In genomic region chr10:97255512-97256293, GRCh38 we compare ENCODE assay signal across 1 cellular context.
TF ChIP-seq lines count a peak whose summit lies in the region.

No MANE protein-coding gene starts in this region.

TF ChIP-seq in HepG2, 621 proteins besides CTCF, POLR2A, EP300 and RAD21:
- TF ChIP-seq ZBTB20 (CRISPR knock-in tag; IDR thresholded peaks at IDR 0.05; ENCODE audit: borderline replicate concordance, low read depth) (no peak), ZNF512B (CRISPR knock-in tag; IDR thresholded peaks at IDR 0.05; ENCODE audit: borderline replicate concordance) (no peak), SOX13 (IDR thresholded peaks at IDR 0.05) (no peak), SOX13 (CRISPR knock-in tag; conservative IDR thresholded peaks at IDR 0.05 in 1 of 2, IDR thresholded peaks at IDR 0.05 in 1 of 2) (no peak), ELF1 (CRISPR knock-in tag; IDR thresholded peaks at IDR 0.05) (no peak)
